In the genomic region with DNA sequence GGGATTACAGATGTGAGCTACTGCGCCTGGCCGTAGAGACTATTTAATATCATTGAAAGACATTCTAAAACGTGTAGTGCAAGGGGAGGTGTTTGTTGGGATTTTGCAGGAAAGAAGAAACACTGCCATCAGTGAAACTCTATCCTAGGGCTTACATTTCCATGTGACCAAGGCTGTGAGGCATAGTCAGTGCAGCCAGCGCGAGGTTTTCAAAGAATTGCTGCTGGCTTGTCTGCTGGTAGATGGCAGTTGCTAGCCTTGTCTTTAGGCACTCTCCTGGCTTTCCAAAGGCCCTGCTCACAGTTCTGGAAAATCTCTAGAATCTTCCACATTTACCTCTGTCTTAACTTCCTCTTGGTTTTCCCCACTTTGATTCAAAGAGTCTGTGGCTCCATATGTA, we compare ENCODE assay signal across 23 cellular contexts.
"Had no signal": no experiment of that assay in that cellular context is flagged by ENCODE, and none has a peak within 500 bp of the region (broad histone marks: within the 10 kb centered on the region; RNA-seq: fewer than 3 reads in every experiment).

No MANE protein-coding gene starts in this region.

- H3K27me3 Mint-ChIP-seq: dendritic cell treated with granulocyte-macrophage colony-stimulating factor and Interleukin-4, amounts not matched to agents 40 ng/mL and 50 ng/mL, for 4 days; effector memory CD8-positive, alpha-beta T cell; memory B cell; natural killer cell treated with Interleukin-12 subunit alpha and Interleukin-12 subunit beta and Interleukin-15 and Interleukin-18, amount 100 ng/mL, for 72 hours; progenitor cell of endocrine pancreas had no signal

- H3K27me3 ChIP-seq: esophagus squamous epithelium, gastroesophageal sphincter, pancreas, stomach had no signal

- DNase-seq: effector memory CD8-positive, alpha-beta T cell; esophagus squamous epithelium; foreskin fibroblast; glutamatergic neuron; islet precursor cell; left ventricle myocardium inferior; lower lobe of right lung; occipital lobe; pancreas; right cardiac atrium; small intestine; stimulated activated CD4-positive, alpha-beta T cell treated with anti-CD3 and anti-CD28 coated beads, Interleukin-12 subunit alpha, Interleukin-12 subunit beta, amount 100 ng/mL, for 4 hours; stimulated activated naive CD4-positive, alpha-beta T cell; stomach; substantia nigra; trophoblast cell had no signal

- H3K4me1 ChIP-seq: esophagus squamous epithelium, gastroesophageal sphincter, left ventricle myocardium inferior, lower lobe of right lung, pancreas, stomach had no signal

- H3K36me3 ChIP-seq: esophagus squamous epithelium, gastroesophageal sphincter, left ventricle myocardium inferior, lower lobe of right lung, pancreas, stomach, thoracic aorta had no signal

- H3K36me3 Mint-ChIP-seq: memory B cell; natural killer cell treated with Interleukin-12 subunit alpha and Interleukin-12 subunit beta and Interleukin-15 and Interleukin-18, amount 100 ng/mL, for 72 hours had no signal

- H3K9me3 Mint-ChIP-seq: mesothelial cell of epicardium had no signal

- H3K27ac Mint-ChIP-seq: dendritic cell treated with granulocyte-macrophage colony-stimulating factor and Interleukin-4, amounts not matched to agents 40 ng/mL and 50 ng/mL, for 4 days; effector memory CD8-positive, alpha-beta T cell; memory B cell; mesothelial cell of epicardium; natural killer cell treated with Interleukin-12 subunit alpha and Interleukin-12 subunit beta and Interleukin-15 and Interleukin-18, amount 100 ng/mL, for 72 hours; progenitor cell of endocrine pancreas had no signal

- H3K27ac ChIP-seq: esophagus squamous epithelium, gastroesophageal sphincter, left ventricle myocardium inferior, lower lobe of right lung, pancreas, stomach, thoracic aorta had no signal

- H3K4me3 ChIP-seq: esophagus squamous epithelium, gastroesophageal sphincter, left ventricle myocardium inferior, lower lobe of right lung, pancreas, stomach, thoracic aorta had no signal

- H3K9me3 ChIP-seq: esophagus squamous epithelium, gastroesophageal sphincter, left ventricle myocardium inferior, lower lobe of right lung, pancreas, thoracic aorta had no signal

- H3K4me1 Mint-ChIP-seq: memory B cell had no signal

- ATAC-seq: effector memory CD8-positive, alpha-beta T cell; gastroesophageal sphincter; lower lobe of right lung; natural killer cell treated with Interleukin-12 subunit alpha and Interleukin-12 subunit beta and Interleukin-15 and Interleukin-18, amount 100 ng/mL, for 72 hours; pancreas; right cardiac atrium had no signal

- H3K4me3 Mint-ChIP-seq: dendritic cell treated with granulocyte-macrophage colony-stimulating factor and Interleukin-4, amounts not matched to agents 40 ng/mL and 50 ng/mL, for 4 days; effector memory CD8-positive, alpha-beta T cell; memory B cell; mesothelial cell of epicardium; natural killer cell treated with Interleukin-12 subunit alpha and Interleukin-12 subunit beta and Interleukin-15 and Interleukin-18, amount 100 ng/mL, for 72 hours had no signal
